Comparison of ENCODE assay signal across 23 cellular contexts in the genomic region with DNA sequence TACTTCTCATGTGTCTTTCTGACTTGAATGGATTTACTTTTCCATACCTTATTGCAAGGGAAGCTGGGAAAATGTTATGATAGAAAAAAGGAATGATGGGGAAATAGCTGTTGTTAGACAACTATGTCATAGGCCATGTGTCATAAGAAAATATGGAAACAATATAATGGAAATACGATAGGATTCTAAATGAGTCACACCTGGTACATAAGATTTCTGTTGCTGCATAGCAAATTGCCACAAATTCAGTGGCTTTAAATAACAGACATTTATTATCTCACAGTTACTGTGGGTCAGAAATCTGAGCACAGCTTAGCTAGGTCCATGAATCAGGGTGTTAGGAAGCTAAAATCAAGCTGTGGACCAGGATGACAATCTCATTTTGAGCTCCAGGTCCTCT. TPM values are rescaled to one million over a fixed set of nuclear protein-coding genes. Genes with fewer than 3 reads are reported as not detected.
A peak's percentile ranks its signal among the peaks of the same experiment; 100 is the strongest.
DNase-seq lines count a peak whose midpoint lies in the region; ATAC-seq and TF ChIP-seq lines count a peak whose summit lies in the region.
"Had no signal": no experiment of that assay in that cellular context is flagged by ENCODE, and none has a peak within 500 bp of the region (broad histone marks: within the 10 kb centered on the region; RNA-seq: fewer than 3 reads in every experiment).

No MANE protein-coding gene starts in this region.

- no peaks in the 10 kb centered on the region for H3K27me3 Mint-ChIP-seq in nephron progenitor cell (ENCODE audit: low read depth, poor library complexity)
- no peaks in the 10 kb centered on the region for H3K27me3 Mint-ChIP-seq in activated naive CD8-positive, alpha-beta T cell treated with anti-CD3 and anti-CD28 coated beads, Interleukin-2, amount 50 U/mL, for 24 hours
- H3K27me3 Mint-ChIP-seq: effector memory CD8-positive, alpha-beta T cell had no signal

- DNase-seq in GM04503 (ENCODE audit: low read depth) = peak; percentile 4
- peak; percentile 50 for DNase-seq in PC-3
- peak; percentile 64 for DNase-seq in epithelial cell of esophagus (ENCODE audit: low read depth)
- DNase-seq in nephron progenitor cell = no peak
- DNase-seq in cerebellar nuclear complex (lab: John Stamatoyannopoulos, UW) = no peak
- DNase-seq in heart left ventricle = no peak
- no peak for DNase-seq in 8988T
- DNase-seq in activated naive CD8-positive, alpha-beta T cell treated with anti-CD3 and anti-CD28 coated beads, Interleukin-2, amount 50 U/mL, for 24 hours = no peak
- DNase-seq: activated CD4-positive, alpha-beta T cell treated with anti-CD3 and anti-CD28 coated beads for 1 hour; activated naive CD4-positive, alpha-beta T cell treated with anti-CD3 and anti-CD28 coated beads, Interleukin-2, amount 50 U/mL, for 16 hours; aorta; effector memory CD8-positive, alpha-beta T cell; GF-D8; hippocampal formation; Karpas-422; mucosa of descending colon; NCI-H1048; NCI-H187 treated with DMSO at 0.1 percent for 48 hours; NCI-H748 treated with DMSO at 0.1 percent for 48 hours; SHP77; substantia nigra; T-cell had no signal

- no peaks in the 10 kb centered on the region for H3K79me2 ChIP-seq in PC-3 (ENCODE audit: low read length)

- H3K4me2 ChIP-seq in PC-3 (ENCODE audit: low read length) = no peak overlapping the region

- peak overlapping the region; percentile 50 for H3K27ac Mint-ChIP-seq in nephron progenitor cell
- no peak overlapping the region for H3K27ac Mint-ChIP-seq in activated naive CD8-positive, alpha-beta T cell treated with anti-CD3 and anti-CD28 coated beads, Interleukin-2, amount 50 U/mL, for 24 hours
- H3K27ac Mint-ChIP-seq: effector memory CD8-positive, alpha-beta T cell; T-cell had no signal

- H2AFZ ChIP-seq in PC-3 (ENCODE audit: low read length) = no peak overlapping the region

- H3K9me3 ChIP-seq in PC-3 (ENCODE audit: low read length) = no peaks in the 10 kb centered on the region
- no peaks in the 10 kb centered on the region for H3K9me3 ChIP-seq in heart left ventricle
- H3K9me3 ChIP-seq: mucosa of descending colon had no signal

- no peaks in the 10 kb centered on the region for H3K9me3 Mint-ChIP-seq in nephron progenitor cell
- H3K9me3 Mint-ChIP-seq in activated naive CD8-positive, alpha-beta T cell treated with anti-CD3 and anti-CD28 coated beads, Interleukin-2, amount 50 U/mL, for 24 hours = no peaks in the 10 kb centered on the region
- H3K9me3 Mint-ChIP-seq: effector memory CD8-positive, alpha-beta T cell; T-cell had no signal

- CTCF ChIA-PET in PC-3 (lab: Charles Lee) = no interaction called here

- H4K20me1 ChIP-seq in PC-3 (ENCODE audit: low read length) = no peaks in the 10 kb centered on the region

- no peaks in the 10 kb centered on the region for H3K36me3 Mint-ChIP-seq in nephron progenitor cell (ENCODE audit: low read depth)
- no peaks in the 10 kb centered on the region for H3K36me3 Mint-ChIP-seq in activated naive CD8-positive, alpha-beta T cell treated with anti-CD3 and anti-CD28 coated beads, Interleukin-2, amount 50 U/mL, for 24 hours (ENCODE audit: low read depth)
- H3K36me3 Mint-ChIP-seq: T-cell had no signal

- peaks cover 5% of the 10 kb centered on the region for H3K4me1 Mint-ChIP-seq in nephron progenitor cell
- H3K4me1 Mint-ChIP-seq in activated naive CD8-positive, alpha-beta T cell treated with anti-CD3 and anti-CD28 coated beads, Interleukin-2, amount 50 U/mL, for 24 hours = no peaks in the 10 kb centered on the region
- H3K4me1 Mint-ChIP-seq: T-cell had no signal

- H3K27me3 ChIP-seq in PC-3 (ENCODE audit: low read length) (no peaks in the 10 kb centered on the region), heart left ventricle (no peaks in the 10 kb centered on the region)

- TF ChIP-seq CTCF in PC-3 (conservative IDR thresholded peaks at IDR 0.05; ENCODE audit: low read depth, low read length) (no peak), epithelial cell of esophagus (IDR thresholded peaks at IDR 0.05; ENCODE audit: insufficient read depth, low read depth, low read length, missing control alignments) (no peak), nephron progenitor cell (IDR thresholded peaks at IDR 0.05) (no peak), heart left ventricle (IDR thresholded peaks at IDR 0.05) (no peak)

- H3K4me3 ChIP-seq in PC-3 (ENCODE audit: low read length) (no peak overlapping the region), epithelial cell of esophagus (ENCODE audit: low read length) (no peak overlapping the region), heart left ventricle (no peak overlapping the region)
- H3K4me3 ChIP-seq: mucosa of descending colon had no signal

- H3K9ac ChIP-seq in PC-3 (ENCODE audit: low read length) = no peak overlapping the region

- TF ChIP-seq POLR2A in heart left ventricle (IDR thresholded peaks at IDR 0.05) = no peak

- H3K9me2 ChIP-seq in PC-3 (replicated peaks; ENCODE audit: low read length) = no peaks in the 10 kb centered on the region

- ATAC-seq in PC-3 (peak; percentile 35; the same call in 1 of the 2 replicates), heart left ventricle (no peak)
- no peak for ATAC-seq in activated naive CD8-positive, alpha-beta T cell treated with anti-CD3 and anti-CD28 coated beads, Interleukin-2, amount 50 U/mL, for 24 hours
- ATAC-seq: effector memory CD8-positive, alpha-beta T cell; mucosa of descending colon; T-cell had no signal

- no peaks in the 10 kb centered on the region for H3F3A ChIP-seq in PC-3 (ENCODE audit: low read length, unreplicated experiment)

- intact Hi-C loops in PC-3 (cut with micrococcal nuclease) = no loop called here
- intact Hi-C loops in heart left ventricle (cut with DNase I) = no loop called here

- POLR2A ChIA-PET in PC-3 (lab: Charles Lee; ENCODE audit: unreplicated experiment) = no interaction called here

- BruUV-seq in PC-3 (replicated peaks; lab: Mats Ljungman, UMichigan) = no TSS peak

- WGBS in heart left ventricle, 4 donors = 82 to 97% (median 93%) methylated on average over 1 of the region's 1 CpG

- H3K4me3 Mint-ChIP-seq in nephron progenitor cell = no peak overlapping the region
- H3K4me3 Mint-ChIP-seq in activated naive CD8-positive, alpha-beta T cell treated with anti-CD3 and anti-CD28 coated beads, Interleukin-2, amount 50 U/mL, for 24 hours = no peak overlapping the region
- H3K4me3 Mint-ChIP-seq: effector memory CD8-positive, alpha-beta T cell; neural crest cell; T-cell had no signal

- H3K27ac ChIP-seq in PC-3 (ENCODE audit: low read length) (peak overlapping the region; percentile 13; the same call in 1 of the 2 replicates), heart left ventricle (no peak overlapping the region)

- H3K36me3 ChIP-seq in PC-3 (ENCODE audit: low read depth, low read length) (no peaks in the 10 kb centered on the region), heart left ventricle (no peaks in the 10 kb centered on the region)

- H3K4me1 ChIP-seq in PC-3 (ENCODE audit: insufficient read depth, low read length) = peaks cover 24% of the 10 kb centered on the region
- no peaks in the 10 kb centered on the region for H3K4me1 ChIP-seq in heart left ventricle

RNA-seq across cellular contexts. Expression of a gene that starts 44.6 kb away (rescaled TPM):
- total RNA-seq in PC-3 (2014; rRNA removed) = 26.3 and 29.3 TPM in 2 replicates
- 10 to 100 TPM in 5 of 9 donors, 1 to 10 TPM in 4; 5.5 to 19.0 (median 11.5) TPM for total RNA-seq in heart left ventricle
- 1 to 10 TPM; 1.8 to 6.5 TPM for polyA plus RNA-seq in heart left ventricle

Comparison
In these comparisons a context has a peak if more than half of its experiments do, and no peak if none do; other contexts are left out.
1. DNase-seq: peak in GM04503 (single experiment), PC-3 (single experiment) and epithelial cell of esophagus (single experiment); none in nephron progenitor cell (single experiment), cerebellar nuclear complex (0 of 2), heart left ventricle (0 of 5), 8988T (single experiment) and activated naive CD8-positive, alpha-beta T cell treated with anti-CD3 and anti-CD28 coated beads, Interleukin-2, amount 50 U/mL, for 24 hours (single experiment).